Comparison of ENCODE assay signal across 29 cellular contexts in genomic region chr2:46387292-46387691, GRCh38.
DNase-seq lines count a peak whose midpoint lies in the region; ATAC-seq and TF ChIP-seq lines count a peak whose summit lies in the region.
"Had no signal": no experiment of that assay in that cellular context is flagged by ENCODE, and none has a peak within 500 bp of the region (broad histone marks: within the 10 kb centered on the region; RNA-seq: fewer than 3 reads in every experiment).

No MANE protein-coding gene starts in this region.

- DNase-seq in activated CD8-positive, alpha-beta memory T cell treated with anti-CD3 and anti-CD28 coated beads for 24 hours, result peak; percentile 24
- no peak for DNase-seq in activated CD8-positive, alpha-beta memory T cell treated with anti-CD3 and anti-CD28 coated beads, Interleukin-2, amount 50 U/mL, for 4 hours
- peak; percentile 49 for DNase-seq in RPMI8226
- DNase-seq in endothelial cell (ENCODE audit: low spot score), result no peak
- no peak for DNase-seq in thoracic aorta (ENCODE audit: low spot score)
- DNase-seq in activated effector memory CD4-positive, alpha-beta T cell treated with anti-CD3 and anti-CD28 coated beads, Interleukin-2, amount 50 U/mL, for 16 hours, result no peak
- DNase-seq in HAP-1 (ENCODE audit: low spot score in 2 of 2), result no peak
- DNase-seq: activated naive CD4-positive, alpha-beta T cell treated with anti-CD3 and anti-CD28 coated beads, Interleukin-2, amount 50 U/mL, for 16 hours; CD8-positive, alpha-beta memory T cell; EL; gastrocnemius medialis; KBM-7; kidney glomerular epithelial cell; MG63; NCI-H1417; NCI-H2081 treated with DMSO at 0.1 percent for 48 hours; NCI-H345; NCI-H69; sigmoid colon; stimulated activated CD4-positive, alpha-beta T cell treated with anti-CD3 and anti-CD28 coated beads, Interleukin-4, amount 100 ng/mL, for 24 hours; T-cell had no signal

- peak overlapping the region; percentile 65 for H3K4me3 Mint-ChIP-seq in endothelial cell (ENCODE audit: unreplicated experiment)
- H3K4me3 Mint-ChIP-seq: B cell; naive thymus-derived CD4-positive, alpha-beta T cell; T-cell; WTC11 had no signal

- TF ChIP-seq CTCF in endothelial cell (IDR thresholded peaks at IDR 0.05; ENCODE audit: unreplicated experiment) (no peak), thoracic aorta (IDR thresholded peaks at IDR 0.05) (no peak)

- no peaks in the 10 kb centered on the region for H3K9me3 ChIP-seq in thoracic aorta
- no peaks in the 10 kb centered on the region for H3K9me3 ChIP-seq in HAP-1
- H3K9me3 ChIP-seq: breast epithelium, gastrocnemius medialis, MG63, sigmoid colon, SJSA1 had no signal

- H3K9me3 Mint-ChIP-seq in endothelial cell (ENCODE audit: unreplicated experiment), result no peaks in the 10 kb centered on the region
- H3K9me3 Mint-ChIP-seq: CD8-positive, alpha-beta memory T cell; naive thymus-derived CD4-positive, alpha-beta T cell; T-cell; WTC11 had no signal

- H3K4me1 ChIP-seq in thoracic aorta (ENCODE audit: control insufficient read depth in 1 of 2, low read depth in 2 of 2) (peaks cover 8 to 25% of the 10 kb centered on the region in 2 donors), HAP-1 (no peaks in the 10 kb centered on the region)
- H3K4me1 ChIP-seq: breast epithelium, gastrocnemius medialis, sigmoid colon, SJSA1 had no signal

- H3K27ac ChIP-seq in thoracic aorta, result peak overlapping the region; percentile 9 to 62
- H3K27ac ChIP-seq: sigmoid colon, SJSA1 had no signal

- H3K4me1 Mint-ChIP-seq in endothelial cell (ENCODE audit: unreplicated experiment), result peaks cover 5% of the 10 kb centered on the region
- H3K4me1 Mint-ChIP-seq: B cell, T-cell, WTC11 had no signal

- H3K4me3 ChIP-seq in thoracic aorta (no peak overlapping the region), HAP-1 (no peak overlapping the region)
- H3K4me3 ChIP-seq: breast epithelium, gastrocnemius medialis, lung, MG63, sigmoid colon, SJSA1 had no signal

- in situ Hi-C loops in HAP-1 (cut with MboI; ENCODE audit: low sequenced_read_pairs), result no loop called here

- peaks cover 30% of the 10 kb centered on the region for H3K27me3 Mint-ChIP-seq in endothelial cell (ENCODE audit: unreplicated experiment)

- H3K27ac Mint-ChIP-seq in endothelial cell (ENCODE audit: unreplicated experiment), result no peak overlapping the region
- H3K27ac Mint-ChIP-seq: B cell; naive thymus-derived CD4-positive, alpha-beta T cell; progenitor cell of endocrine pancreas; T-cell; WTC11 had no signal

- ATAC-seq in thoracic aorta (ENCODE audit: insufficient number of reproducible peaks, low FRiP score, low read depth) (no peak), GM18867 (IDR thresholded peaks at IDR 0.05; ENCODE audit: unreplicated experiment) (no peak)
- ATAC-seq: gastrocnemius medialis; naive thymus-derived CD4-positive, alpha-beta T cell; T-cell; WTC11 had no signal

- H3K36me3 Mint-ChIP-seq in endothelial cell (ENCODE audit: low read depth, unreplicated experiment), result peaks cover 46% of the 10 kb centered on the region
- H3K36me3 Mint-ChIP-seq: naive thymus-derived CD4-positive, alpha-beta T cell; T-cell; WTC11 had no signal

- H3K36me3 ChIP-seq in thoracic aorta, result peaks cover 29% of the 10 kb centered on the region
- no peaks in the 10 kb centered on the region for H3K36me3 ChIP-seq in HAP-1 (replicated peaks)

- H3K27me3 ChIP-seq in thoracic aorta (replicated peaks; ENCODE audit: insufficient read depth) (no peaks in the 10 kb centered on the region), HAP-1 (ENCODE audit: low read depth) (no peaks in the 10 kb centered on the region)
- H3K27me3 ChIP-seq: breast epithelium, gastrocnemius medialis, MG63, sigmoid colon, SJSA1 had no signal

Comparison
In these comparisons a context has a peak if more than half of its experiments do, and no peak if none do; other contexts are left out.
1. DNase-seq: peak in activated CD8-positive, alpha-beta memory T cell treated with anti-CD3 and anti-CD28 coated beads for 24 hours (single experiment) and RPMI8226 (single experiment); none in activated CD8-positive, alpha-beta memory T cell treated with anti-CD3 and anti-CD28 coated beads, Interleukin-2, amount 50 U/mL, for 4 hours (single experiment), endothelial cell (single experiment), thoracic aorta (single experiment), activated effector memory CD4-positive, alpha-beta T cell treated with anti-CD3 and anti-CD28 coated beads, Interleukin-2, amount 50 U/mL, for 16 hours (single experiment) and HAP-1 (0 of 2).